Comparison of ENCODE assay signal across 1 cellular context in genomic region chr16:68369168-68369567, GRCh38.
TF ChIP-seq lines count a peak whose summit lies in the region.

No MANE protein-coding gene starts in this region.

TF ChIP-seq in GM12878, 131 proteins besides CTCF, POLR2A, EP300 and RAD21:
- TF ChIP-seq ZBTB33 (IDR thresholded peaks at IDR 0.05) (no peak), ZNF24 (IDR thresholded peaks at IDR 0.05) (no peak), TBL1XR1 (IDR thresholded peaks at IDR 0.05; ENCODE audit: low read depth, low read length) (no peak), PAX8 (IDR thresholded peaks at IDR 0.05) (no peak), TCF3 (IDR thresholded peaks at IDR 0.05; ENCODE audit: borderline replicate concordance, insufficient read depth, low read depth, low read length) (no peak), STAT1 (conservative IDR thresholded peaks at IDR 0.05) (no peak)
